12 cellular contexts compared by ENCODE assay signal in the genomic region with DNA sequence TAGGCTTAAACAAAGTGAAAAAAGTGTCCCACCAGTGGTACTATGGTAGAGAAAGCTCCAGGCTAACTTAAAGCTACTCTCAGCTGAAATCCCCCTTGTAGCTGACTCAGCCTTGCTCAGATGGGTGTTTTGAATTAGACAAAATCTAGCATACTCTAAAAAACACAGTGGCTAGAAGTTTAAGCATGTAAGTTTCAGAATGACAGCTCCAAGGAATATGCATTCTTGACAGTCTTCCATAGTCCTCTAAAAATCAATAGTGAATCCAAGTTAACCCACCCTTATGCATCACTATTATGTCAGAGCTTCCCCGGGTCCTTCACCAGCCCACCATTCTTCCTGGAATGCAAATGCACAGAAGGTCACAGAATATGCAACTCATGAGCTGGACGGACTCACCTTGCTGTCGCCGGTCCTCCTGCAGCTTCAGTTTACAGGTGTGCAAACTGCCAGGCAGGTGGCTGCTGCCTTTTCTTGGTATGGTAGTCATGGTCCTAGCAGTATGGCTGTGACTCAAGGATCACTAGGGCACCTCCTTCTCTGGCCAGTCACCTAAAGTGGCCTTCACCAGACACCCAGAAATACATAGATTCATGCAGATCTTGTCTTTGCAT. TPM values are rescaled to one million over a fixed set of nuclear protein-coding genes. Genes with fewer than 3 reads are reported as not detected.
A peak's percentile ranks its signal among the peaks of the same experiment; 100 is the strongest.
DNase-seq lines count a peak whose midpoint lies in the region; ATAC-seq and TF ChIP-seq lines count a peak whose summit lies in the region.
"Had no signal": no experiment of that assay in that cellular context is flagged by ENCODE, and none has a peak within 500 bp of the region (broad histone marks: within the 10 kb centered on the region; RNA-seq: fewer than 3 reads in every experiment).

No MANE protein-coding gene starts in this region.

- H3K9me2 ChIP-seq in PC-3 (replicated peaks; ENCODE audit: low read length): no peaks in the 10 kb centered on the region

- peaks cover 9 to 46% (median 21%) of the 10 kb centered on the region in 10 experiments; a peak in 16 of 20 replicates for H3K4me1 ChIP-seq in BLaER1 treated with 17β-estradiol and CSF1 and Interleukin-3, amounts not matched to agents 10 nM and 100 nM
- H3K4me1 ChIP-seq in PC-3 (ENCODE audit: insufficient read depth, low read length) (peaks cover 28% of the 10 kb centered on the region), psoas muscle (peaks cover 29% of the 10 kb centered on the region)

- no peaks in the 10 kb centered on the region for H3K27me3 ChIP-seq in BLaER1 treated with 17β-estradiol and CSF1 and Interleukin-3, amounts not matched to agents 10 nM and 100 nM
- H3K27me3 ChIP-seq in PC-3 (ENCODE audit: low read length) (no peaks in the 10 kb centered on the region), psoas muscle (ENCODE audit: insufficient read depth in 3 of 3, low read length in 2 of 3) (no peaks in the 10 kb centered on the region)

- no peak overlapping the region for H3K4me3 ChIP-seq in BLaER1 treated with 17β-estradiol and CSF1 and Interleukin-3, amounts not matched to agents 10 nM and 100 nM
- H3K4me3 ChIP-seq in PC-3 (ENCODE audit: low read length): no peak overlapping the region; the same call in 1 of the 2 replicates
- H3K4me3 ChIP-seq in fibroblast of the aortic adventitia (ENCODE audit: low read depth, low read length): no peak overlapping the region
- H3K4me3 ChIP-seq in psoas muscle: peak overlapping the region; percentile 44

- 35 to 56% (median 50%) methylated on average over 4 of the region's 4 CpGs for WGBS in psoas muscle, 3 donors

- no peak overlapping the region for H3K27ac ChIP-seq in BLaER1 treated with 17β-estradiol and CSF1 and Interleukin-3, amounts not matched to agents 10 nM and 100 nM
- H3K27ac ChIP-seq in PC-3 (ENCODE audit: low read length): peak overlapping the region; percentile 24
- no peak overlapping the region for H3K27ac ChIP-seq in psoas muscle

- no peaks in the 10 kb centered on the region for H3K79me2 ChIP-seq in PC-3 (ENCODE audit: low read length)

- no peaks in the 10 kb centered on the region for H3F3A ChIP-seq in PC-3 (ENCODE audit: low read length, unreplicated experiment)

- ATAC-seq in PC-3 (peak; percentile 62), psoas muscle (no peak), GM21737 (IDR thresholded peaks at IDR 0.05; ENCODE audit: unreplicated experiment) (no peak)

- intact Hi-C loops in PC-3 (cut with micrococcal nuclease): no loop called here
- intact Hi-C loops in psoas muscle (cut with DNase I): loop anchor here (5.0 to 10.0 kb wide), 3 partner anchors 34 to 226 kb away; partner anchors contain the start of gene NADK2 (in 1 of the 2)

- no TSS peak for BruUV-seq in PC-3 (replicated peaks; lab: Mats Ljungman, UMichigan)

- peak; percentile 76 for DNase-seq in PC-3
- DNase-seq in fibroblast of the aortic adventitia (ENCODE audit: low read depth): peak; percentile 15
- no peak for DNase-seq in psoas muscle
- no peak for DNase-seq in globus pallidus (ENCODE audit: low spot score)
- DNase-seq in islet precursor cell: no peak
- DNase-seq in HCEC 1CT: no peak
- DNase-seq: naive B cell; NCI-H2107; stimulated activated naive B cell treated with anti-CD40 and anti-IgM and Interleukin-4, amounts not matched to agents 10 μg/mL and 1 μg/mL and 100 μg/mL, for 72 hours had no signal

- CTCF ChIA-PET in PC-3 (lab: Charles Lee): interaction anchor here (1.9 kb wide), 1 partner anchor 222 kb away, joined by 7 read pairs; no protein-coding TSS in a partner anchor

- no peaks in the 10 kb centered on the region for H4K20me1 ChIP-seq in BLaER1 treated with 17β-estradiol and CSF1 and Interleukin-3, amounts not matched to agents 10 nM and 100 nM
- H4K20me1 ChIP-seq in PC-3 (ENCODE audit: low read length): no peaks in the 10 kb centered on the region

- no peaks in the 10 kb centered on the region for H3K36me3 ChIP-seq in BLaER1 treated with 17β-estradiol and CSF1 and Interleukin-3, amounts not matched to agents 10 nM and 100 nM
- H3K36me3 ChIP-seq in PC-3 (ENCODE audit: low read depth, low read length) (no peaks in the 10 kb centered on the region), psoas muscle (ENCODE audit: insufficient read depth in 1 of 2, low read depth in 1 of 2) (no peaks in the 10 kb centered on the region)

- no peak overlapping the region for H2AFZ ChIP-seq in PC-3 (ENCODE audit: low read length)

- peaks cover 0 to 3% (median 1%) of the 10 kb centered on the region in 11 experiments; a peak in 8 of 22 replicates for H3K9me3 ChIP-seq in BLaER1 treated with 17β-estradiol and CSF1 and Interleukin-3, amounts not matched to agents 10 nM and 100 nM (replicated peaks in 1 of 11)
- H3K9me3 ChIP-seq in PC-3 (ENCODE audit: low read length) (no peaks in the 10 kb centered on the region), psoas muscle (no peaks in the 10 kb centered on the region)

- POLR2A ChIA-PET in PC-3 (lab: Charles Lee; ENCODE audit: unreplicated experiment): no interaction called here

- no peak for TF ChIP-seq CTCF in PC-3 (conservative IDR thresholded peaks at IDR 0.05; ENCODE audit: low read depth, low read length)
- no peak for TF ChIP-seq CTCF in fibroblast of the aortic adventitia (IDR thresholded peaks at IDR 0.05; ENCODE audit: insufficient read depth, low read length)
- TF ChIP-seq CTCF in psoas muscle (IDR thresholded peaks at IDR 0.05): no peak

- H3K4me2 ChIP-seq in BLaER1 treated with 17β-estradiol and CSF1 and Interleukin-3, amounts not matched to agents 10 nM and 100 nM: peak overlapping the region in 10 of 11 experiments; percentile 0 to 49 (median 28); a peak in 9 of 22 replicates
- peak overlapping the region; percentile 52 for H3K4me2 ChIP-seq in PC-3 (ENCODE audit: low read length)

- no peak overlapping the region for H3K9ac ChIP-seq in BLaER1 treated with 17β-estradiol and CSF1 and Interleukin-3, amounts not matched to agents 10 nM and 100 nM
- H3K9ac ChIP-seq in PC-3 (ENCODE audit: low read length): no peak overlapping the region

RNA-seq across cellular contexts. Expression of gene RANBP3L, which starts 0.7 kb away (rescaled TPM):
- total RNA-seq in PC-3 (2014; rRNA removed): not detected in 2 replicates
- 0.27 TPM in 1 of 2 replicates, not detected in the other for total RNA-seq in fibroblast of the aortic adventitia (ENCODE audit: low replicate concordance)
- total RNA-seq in psoas muscle: under 1 TPM in 3 of 4 donors, not detected in 1; 0.17 to 0.58 (median 0.17) TPM
- under 1 TPM in 2 of 3 donors, not detected in 1; 0.04 to 0.34 TPM for polyA plus RNA-seq in psoas muscle
- polyA plus RNA-seq: IgD-negative memory B cell had no signal

RNA-seq across cellular contexts. Expression of gene NADK2, which starts 59.3 kb away (rescaled TPM):
- 17.7 and 22.9 TPM in 2 replicates for total RNA-seq in PC-3 (2014; rRNA removed)
- total RNA-seq in fibroblast of the aortic adventitia (ENCODE audit: low replicate concordance): 29.7 and 109 TPM in 2 replicates
- 10 to 100 TPM; 30.8 to 46.6 (median 35.2) TPM for total RNA-seq in psoas muscle
- 10 to 100 TPM; 13.4 to 31.7 (median 18.4) TPM for polyA plus RNA-seq in psoas muscle

Comparison
In these comparisons a context has a peak if more than half of its experiments do, and no peak if none do; other contexts are left out.
1. DNase-seq: peak in PC-3 (single experiment) and fibroblast of the aortic adventitia (single experiment); none in psoas muscle (0 of 2), globus pallidus (single experiment), islet precursor cell (single experiment) and HCEC 1CT (single experiment).